16 cellular contexts compared by ENCODE assay signal in the genomic region with DNA sequence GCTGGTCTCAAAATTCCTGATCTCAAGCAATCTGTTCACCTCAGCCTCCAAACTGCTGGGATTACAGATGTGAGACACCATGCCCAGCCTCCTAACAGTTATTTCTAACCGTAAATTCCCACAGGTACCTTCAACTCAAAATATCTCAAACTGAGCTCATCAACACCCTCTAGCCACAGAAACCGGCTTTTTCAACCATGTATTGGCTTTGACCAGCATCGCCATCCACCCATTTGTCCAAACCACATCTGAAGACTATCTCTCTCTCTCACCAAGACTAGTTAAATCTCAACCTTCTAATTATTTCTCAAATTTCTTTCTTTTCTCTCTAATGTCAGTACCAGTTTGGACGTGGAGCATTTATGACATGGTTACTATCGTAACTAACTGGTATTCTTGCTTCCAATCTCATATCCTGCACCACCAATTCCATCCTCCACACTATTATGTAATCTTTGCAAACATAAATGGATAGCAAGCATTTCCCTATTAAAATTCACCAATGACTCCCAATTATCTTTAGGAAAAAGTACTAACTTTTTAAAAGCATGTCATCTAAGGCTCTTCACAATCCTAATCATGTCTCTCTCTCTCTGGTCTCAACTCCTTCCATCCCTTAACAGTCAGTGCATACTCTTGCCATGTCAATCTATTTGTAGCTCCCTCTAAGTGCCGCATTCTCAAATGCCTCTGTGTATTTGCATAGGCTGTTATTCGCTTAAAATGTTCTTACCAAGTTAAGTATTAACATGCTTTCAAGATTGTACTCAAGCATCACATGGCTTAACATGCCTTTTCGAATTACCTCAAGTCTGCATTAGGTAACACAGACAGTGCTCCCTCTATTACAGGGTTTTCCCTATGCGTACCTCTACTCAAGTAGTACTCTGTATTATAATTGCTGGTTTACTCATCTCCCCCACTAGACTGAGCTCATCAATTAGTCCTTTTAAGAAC. TPM values are rescaled to one million over a fixed set of nuclear protein-coding genes. Genes with fewer than 3 reads are reported as not detected.
DNase-seq lines count a peak whose midpoint lies in the region; ATAC-seq, FAIRE-seq and TF ChIP-seq lines count a peak whose summit lies in the region.
"Had no signal": no experiment of that assay in that cellular context is flagged by ENCODE, and none has a peak within 500 bp of the region (broad histone marks: within the 10 kb centered on the region; RNA-seq: fewer than 3 reads in every experiment).

No MANE protein-coding gene starts in this region.

- no peaks in the 10 kb centered on the region for H3K9me3 Mint-ChIP-seq in immature natural killer cell
- H3K9me3 Mint-ChIP-seq in activated CD4-positive, alpha-beta memory T cell treated with anti-CD3 and anti-CD28 coated beads, Interleukin-2, amount 10 ng/mL, durations not matched to agents 7 days and 5 days: no peaks in the 10 kb centered on the region
- H3K9me3 Mint-ChIP-seq: naive B cell had no signal

- WGBS in A549 (ENCODE audit: missing lambda C conversion rate): 75% methylated on average over 9 of the region's 9 CpGs
- 96 to 98% (median 97%) methylated on average over 9 of the region's 9 CpGs for WGBS in adrenal gland, 4 donors

- peaks cover 3 to 24% (median 8%) of the 10 kb centered on the region in 3 donors for H3K36me3 Mint-ChIP-seq in immature natural killer cell
- peaks cover 63% of the 10 kb centered on the region for H3K36me3 Mint-ChIP-seq in activated CD4-positive, alpha-beta memory T cell treated with anti-CD3 and anti-CD28 coated beads, Interleukin-2, amount 10 ng/mL, durations not matched to agents 7 days and 5 days (ENCODE audit: low read depth)

- peaks cover 0 to 21% of the 10 kb centered on the region in 2 donors for H3K36me3 ChIP-seq in adrenal gland (replicated peaks in 1 of 2)
- H3K36me3 ChIP-seq: uterus had no signal

- no peak for TF ChIP-seq RAD21 in A549 (conservative IDR thresholded peaks at IDR 0.05 in 1 of 2, IDR thresholded peaks at IDR 0.05 in 1 of 2)

- peak overlapping the region in 4 of 5 donors; percentile 4 to 48 (median 6) for H3K4me3 Mint-ChIP-seq in immature natural killer cell
- no peak overlapping the region for H3K4me3 Mint-ChIP-seq in activated CD4-positive, alpha-beta memory T cell treated with anti-CD3 and anti-CD28 coated beads, Interleukin-2, amount 10 ng/mL, durations not matched to agents 7 days and 5 days
- H3K4me3 Mint-ChIP-seq: naive B cell had no signal

- H3K4me2 ChIP-seq in A549: peak overlapping the region; percentile 40; the same call in 2 of the 3 replicates

- TF ChIP-seq POLR2A in A549 (IDR thresholded peaks at IDR 0.05; ENCODE audit: low read length) (no peak), adrenal gland (IDR thresholded peaks at IDR 0.05) (no peak)

- no peaks in the 10 kb centered on the region for H3K9me3 ChIP-seq in A549
- no peaks in the 10 kb centered on the region for H3K9me3 ChIP-seq in adrenal gland (replicated peaks in 1 of 3)
- H3K9me3 ChIP-seq: uterus had no signal

- peaks cover 0 to 2% (median 0%) of the 10 kb centered on the region in 3 donors for H3K27me3 Mint-ChIP-seq in immature natural killer cell (ENCODE audit: low read depth in 3 of 3)
- H3K27me3 Mint-ChIP-seq in activated CD4-positive, alpha-beta memory T cell treated with anti-CD3 and anti-CD28 coated beads, Interleukin-2, amount 10 ng/mL, durations not matched to agents 7 days and 5 days: no peaks in the 10 kb centered on the region
- H3K27me3 Mint-ChIP-seq: naive B cell had no signal

- no peak for TF ChIP-seq CTCF in A549 (IDR thresholded peaks at IDR 0.05)
- TF ChIP-seq CTCF in adrenal gland (IDR thresholded peaks at IDR 0.05): no peak

- H3K4me3 ChIP-seq in A549 (no peak overlapping the region), adrenal gland (no peak overlapping the region)
- H3K4me3 ChIP-seq: uterus had no signal

- CTCF ChIA-PET in A549 (lab: Yijun Ruan, JAX): no interaction called here
- CTCF ChIA-PET in activated CD4-positive, alpha-beta memory T cell treated with anti-CD3 and anti-CD28 coated beads, Interleukin-2, amount 10 ng/mL, durations not matched to agents 7 days and 5 days (lab: Charles Lee): no interaction called here

- FAIRE-seq in A549 (lab: Jason Lieb, UNC): no peak
- FAIRE-seq: H1 had no signal

- ATAC-seq in A549 (no peak; a peak in 1 of 6 replicates), GM18520 (IDR thresholded peaks at IDR 0.05; ENCODE audit: unreplicated experiment) (peak; percentile 46), HG03159 (IDR thresholded peaks at IDR 0.05; ENCODE audit: unreplicated experiment) (peak; percentile 63)

- POLR2A ChIA-PET in A549 (lab: Yijun Ruan, JAX): no interaction called here
- POLR2A ChIA-PET in activated CD4-positive, alpha-beta memory T cell treated with anti-CD3 and anti-CD28 coated beads, Interleukin-2, amount 10 ng/mL, durations not matched to agents 7 days and 5 days (lab: Charles Lee): interaction anchor here (0.8 kb wide), 1 partner anchor 24 kb away, joined by 3 read pairs; no protein-coding TSS in a partner anchor

- H3K4me1 Mint-ChIP-seq in immature natural killer cell: peaks cover 53 to 82% of the 10 kb centered on the region in 2 donors
- peaks cover 25% of the 10 kb centered on the region for H3K4me1 Mint-ChIP-seq in activated CD4-positive, alpha-beta memory T cell treated with anti-CD3 and anti-CD28 coated beads, Interleukin-2, amount 10 ng/mL, durations not matched to agents 7 days and 5 days

- no peaks in the 10 kb centered on the region for H3K27me3 ChIP-seq in adrenal gland
- H3K27me3 ChIP-seq: uterus had no signal

- intact Hi-C loops in adrenal gland (cut with DNase I): no loop called here

- H3K27ac Mint-ChIP-seq in immature natural killer cell: peak overlapping the region; percentile 39 to 78 (median 73)
- no peak overlapping the region for H3K27ac Mint-ChIP-seq in activated CD4-positive, alpha-beta memory T cell treated with anti-CD3 and anti-CD28 coated beads, Interleukin-2, amount 10 ng/mL, durations not matched to agents 7 days and 5 days

- no peak for TF ChIP-seq EP300 in A549 (IDR thresholded peaks at IDR 0.05)

- peak in 1 of 2 experiments; percentile 13 for DNase-seq in A549 (ENCODE audit: low read depth in 1 of 2, low spot score in 1 of 2)
- no peak for DNase-seq in immature natural killer cell
- no peak for DNase-seq in SKM-1 treated with dmso at 0.1 percent for 144 hours (lab: John Stamatoyannopoulos, UW; ENCODE audit: unreplicated experiment)
- no peak for DNase-seq in adrenal gland
- DNase-seq in activated CD4-positive, alpha-beta memory T cell treated with anti-CD3 and anti-CD28 coated beads, Interleukin-2, amount 10 ng/mL, durations not matched to agents 7 days and 5 days: no peak
- no peak for DNase-seq in NCI-H510A (lab: John Stamatoyannopoulos, UW)
- DNase-seq: activated CD4-positive, alpha-beta T cell treated with anti-CD3 and anti-CD28 coated beads for 1 hour; activated effector memory CD4-positive, alpha-beta T cell treated with Interleukin-2 at 50 U/mL for 16 hours; AML-193; GF-D8; naive B cell; NCI-H2081 treated with DMSO at 0.1 percent for 48 hours; uterus had no signal

- peaks cover 21% of the 10 kb centered on the region for H3K4me1 ChIP-seq in A549
- peaks cover 13% of the 10 kb centered on the region in 2 donors for H3K4me1 ChIP-seq in adrenal gland (replicated peaks in 1 of 2)
- H3K4me1 ChIP-seq: uterus had no signal

- H3K27ac ChIP-seq in A549 (no peak overlapping the region), adrenal gland (no peak overlapping the region)
- H3K27ac ChIP-seq: uterus had no signal

TF ChIP-seq in A549, 52 proteins besides CTCF, POLR2A, EP300 and RAD21:
- no peak for TF ChIP-seq BHLHE40 (IDR thresholded peaks at IDR 0.05; ENCODE audit: low read depth, low read length)
- no peak for TF ChIP-seq RCOR1 (IDR thresholded peaks at IDR 0.05; ENCODE audit: low read depth, low read length)
- no peak for TF ChIP-seq FOSL2 (IDR thresholded peaks at IDR 0.05)
- no peak for TF ChIP-seq FOSL2 (CRISPR knock-in tag; IDR thresholded peaks at IDR 0.05)
- no peak for TF ChIP-seq MAZ (IDR thresholded peaks at IDR 0.05; ENCODE audit: borderline replicate concordance, low read depth, low read length)
- TF ChIP-seq EHF (CRISPR knock-in tag; IDR thresholded peaks at IDR 0.05): no peak
- no peak for TF ChIP-seq ZSCAN20 (CRISPR knock-in tag; IDR thresholded peaks at IDR 0.05)

RNA-seq across cellular contexts. Expression of a gene that starts 18.1 kb away (rescaled TPM):
- polyA plus RNA-seq in A549 (2011; rRNA removed) (8.8 and 9.7 TPM in 2 replicates), A549 (2017; fragmentation: RNase III; extraction: RNeasy Plus Mini Kit Qiagen cat#74134 plus additional on column Dnase treatment) (2.9 to 3.0 TPM (median 2.9 TPM) in 3 replicates), immature natural killer cell (10 to 100 TPM; 26.4 to 30.6 (median 30.2) TPM), adrenal gland (10 to 100 TPM in 1 of 3 donors, 1 to 10 TPM in 2; 3.9 to 10.5 (median 6.0) TPM)
- polyA plus RNA-seq in A549 (2012; cell fraction: cytosol; rRNA removed): 1.8 and 2.4 TPM in 2 replicates
- polyA plus RNA-seq in A549 (2012; cell fraction: nucleus; rRNA removed): 1.9 and 2.1 TPM in 2 replicates
- 8.0 and 9.0 TPM in 2 replicates for polyA minus RNA-seq in A549 (2011; rRNA and poly(A)+ RNA removed)
- 10 to 100 TPM; 12.1 to 33.0 (median 16.7) TPM for total RNA-seq in adrenal gland
- 10 to 100 TPM; 27.9 to 32.1 TPM for total RNA-seq in activated CD4-positive, alpha-beta memory T cell treated with anti-CD3 and anti-CD28 coated beads, Interleukin-2, amount 10 ng/mL, durations not matched to agents 7 days and 5 days

RNA-seq across cellular contexts. Expression of a gene that starts 34.9 kb away (rescaled TPM):
- polyA plus RNA-seq in A549 (2011; rRNA removed) (11.9 and 17.0 TPM in 2 replicates), A549 (2017; fragmentation: RNase III; extraction: RNeasy Plus Mini Kit Qiagen cat#74134 plus additional on column Dnase treatment) (13.7 to 17.1 TPM (median 15.8 TPM) in 3 replicates), immature natural killer cell (10 to 100 TPM; 18.5 to 37.6 (median 28.1) TPM), adrenal gland (10 to 100 TPM in 2 of 3 donors, 1 to 10 TPM in 1; 9.7 to 18.7 (median 12.4) TPM)
- 6.3 and 6.8 TPM in 2 replicates for polyA plus RNA-seq in A549 (2012; cell fraction: cytosol; rRNA removed)
- 6.5 and 10.2 TPM in 2 replicates for polyA plus RNA-seq in A549 (2012; cell fraction: nucleus; rRNA removed)
- polyA minus RNA-seq in A549 (2011; rRNA and poly(A)+ RNA removed): 9.5 and 11.7 TPM in 2 replicates
- 10 to 100 TPM; 16.8 to 37.9 (median 21.3) TPM for total RNA-seq in adrenal gland
- total RNA-seq in activated CD4-positive, alpha-beta memory T cell treated with anti-CD3 and anti-CD28 coated beads, Interleukin-2, amount 10 ng/mL, durations not matched to agents 7 days and 5 days: 10 to 100 TPM; 22.1 to 23.0 TPM

Comparison
In these comparisons a context has a peak if more than half of its experiments do, and no peak if none do; other contexts are left out.
1. ATAC-seq: peak in GM18520 (single experiment) and HG03159 (single experiment); none in A549 (0 of 2).